2 cellular contexts compared by ENCODE assay signal in genomic region chr1:154178856-154179811, GRCh38.
TF ChIP-seq lines count a peak whose summit lies in the region.

No MANE protein-coding gene starts in this region.

TF ChIP-seq in SK-N-SH, 30 proteins besides CTCF, POLR2A, EP300 and RAD21 (continued from another document):
- TF ChIP-seq TEAD4 (IDR thresholded peaks at IDR 0.05; ENCODE audit: borderline replicate concordance, insufficient read depth): no peak
- TF ChIP-seq POLR2AphosphoS5 (IDR thresholded peaks at IDR 0.05; ENCODE audit: low read depth, low read length): no peak
- TF ChIP-seq USF2 (IDR thresholded peaks at IDR 0.05; ENCODE audit: borderline replicate concordance, low read depth, low read length): no peak
- no peak for TF ChIP-seq REST (IDR thresholded peaks at IDR 0.05; ENCODE audit: low read depth, low read length)
- no peak for TF ChIP-seq FOXM1 (IDR thresholded peaks at IDR 0.05; ENCODE audit: low read depth)
- no peak for TF ChIP-seq SIN3A (IDR thresholded peaks at IDR 0.05; ENCODE audit: borderline replicate concordance, low read depth, low read length)
- TF ChIP-seq ZBTB33 (IDR thresholded peaks at IDR 0.05; ENCODE audit: borderline replicate concordance, low read depth): no peak
- TF ChIP-seq NRF1 (IDR thresholded peaks at IDR 0.05; ENCODE audit: low read depth, low read length): no peak
- no peak for TF ChIP-seq MEF2A (IDR thresholded peaks at IDR 0.05; ENCODE audit: borderline replicate concordance, low read depth)
- TF ChIP-seq TAF1 (IDR thresholded peaks at IDR 0.05; ENCODE audit: borderline replicate concordance, low read depth, low read length): no peak
- no peak for TF ChIP-seq GABPA (IDR thresholded peaks at IDR 0.05; ENCODE audit: low read depth)
TF ChIP-seq in SK-N-SH: peak in this region for 0.

TF ChIP-seq in SK-N-SH treated with all-trans-retinoic acid at 6 μM for 48 hours, 23 proteins besides CTCF, POLR2A, EP300 and RAD21 (continued from another document):
- TF ChIP-seq OSR1 (CRISPR knock-in tag; IDR thresholded peaks at IDR 0.05): no peak
- no peak for TF ChIP-seq ZNF8 (CRISPR knock-in tag; IDR thresholded peaks at IDR 0.05)
- no peak for TF ChIP-seq TSHZ2 (CRISPR knock-in tag; IDR thresholded peaks at IDR 0.05)
- TF ChIP-seq PPARA (CRISPR knock-in tag; IDR thresholded peaks at IDR 0.05; ENCODE audit: borderline replicate concordance): no peak
- no peak for TF ChIP-seq TCF4 (CRISPR knock-in tag; IDR thresholded peaks at IDR 0.05; ENCODE audit: borderline replicate concordance)
- TF ChIP-seq RARB (CRISPR knock-in tag; IDR thresholded peaks at IDR 0.05): no peak
- no peak for TF ChIP-seq CREB5 (CRISPR knock-in tag; IDR thresholded peaks at IDR 0.05; ENCODE audit: low read depth)
- TF ChIP-seq PATZ1 (CRISPR knock-in tag; IDR thresholded peaks at IDR 0.05; ENCODE audit: borderline replicate concordance): no peak
- no peak for TF ChIP-seq CSDC2 (CRISPR knock-in tag; IDR thresholded peaks at IDR 0.05)
- TF ChIP-seq CSRNP3 (CRISPR knock-in tag; IDR thresholded peaks at IDR 0.05): no peak
- TF ChIP-seq ZNF70 (CRISPR knock-in tag; IDR thresholded peaks at IDR 0.05): no peak
- no peak for TF ChIP-seq GLIS3 (CRISPR knock-in tag; IDR thresholded peaks at IDR 0.05)
TF ChIP-seq in SK-N-SH treated with all-trans-retinoic acid at 6 μM for 48 hours: peak in this region for 0.
